1 cellular context compared by ENCODE assay signal in the genomic region with DNA sequence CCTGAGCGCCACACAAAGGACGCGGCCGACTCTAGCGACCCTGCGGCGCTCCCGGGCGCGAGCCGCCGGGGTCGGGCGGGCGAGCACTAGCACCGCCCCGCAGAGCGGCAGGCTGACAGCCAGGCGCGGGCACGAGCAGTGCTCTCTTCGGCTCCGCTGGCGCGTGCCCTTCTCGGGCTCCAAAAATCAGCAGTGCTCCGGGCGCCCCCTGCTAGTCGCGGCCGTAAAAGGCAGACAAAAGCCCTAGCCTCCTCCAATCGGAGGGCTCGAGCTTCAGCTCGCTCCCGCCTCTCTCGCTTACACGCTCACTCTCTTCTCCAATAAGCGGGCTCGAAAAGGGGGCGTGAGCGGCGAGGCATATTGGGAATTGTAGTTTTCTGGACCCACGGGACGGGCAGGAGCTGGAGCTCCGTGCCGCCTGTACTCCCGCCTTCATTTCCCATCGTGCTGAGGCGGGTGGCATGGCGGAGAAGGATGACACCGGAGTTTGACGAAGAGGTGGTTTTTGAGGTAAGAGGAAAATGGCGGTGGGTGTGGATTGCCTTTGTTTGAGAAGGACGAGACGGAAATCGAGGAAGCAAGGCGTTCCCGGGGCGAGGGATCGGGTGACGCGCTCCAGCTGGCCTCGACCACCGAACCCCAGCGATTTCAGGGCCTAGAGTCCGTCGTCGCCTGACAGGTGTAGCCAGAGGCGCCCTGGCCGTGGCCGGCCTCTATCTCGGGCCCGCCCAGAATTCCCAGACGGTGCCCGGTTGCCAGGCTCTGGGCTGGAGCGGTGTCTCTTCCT.
TF ChIP-seq lines count a peak whose summit lies in the region.

A gene (minus strand): TSS at position 91 of the 787 bp plus-strand sequence. CDS start 227 bp downstream, outside the sequence.
A gene with protein sequence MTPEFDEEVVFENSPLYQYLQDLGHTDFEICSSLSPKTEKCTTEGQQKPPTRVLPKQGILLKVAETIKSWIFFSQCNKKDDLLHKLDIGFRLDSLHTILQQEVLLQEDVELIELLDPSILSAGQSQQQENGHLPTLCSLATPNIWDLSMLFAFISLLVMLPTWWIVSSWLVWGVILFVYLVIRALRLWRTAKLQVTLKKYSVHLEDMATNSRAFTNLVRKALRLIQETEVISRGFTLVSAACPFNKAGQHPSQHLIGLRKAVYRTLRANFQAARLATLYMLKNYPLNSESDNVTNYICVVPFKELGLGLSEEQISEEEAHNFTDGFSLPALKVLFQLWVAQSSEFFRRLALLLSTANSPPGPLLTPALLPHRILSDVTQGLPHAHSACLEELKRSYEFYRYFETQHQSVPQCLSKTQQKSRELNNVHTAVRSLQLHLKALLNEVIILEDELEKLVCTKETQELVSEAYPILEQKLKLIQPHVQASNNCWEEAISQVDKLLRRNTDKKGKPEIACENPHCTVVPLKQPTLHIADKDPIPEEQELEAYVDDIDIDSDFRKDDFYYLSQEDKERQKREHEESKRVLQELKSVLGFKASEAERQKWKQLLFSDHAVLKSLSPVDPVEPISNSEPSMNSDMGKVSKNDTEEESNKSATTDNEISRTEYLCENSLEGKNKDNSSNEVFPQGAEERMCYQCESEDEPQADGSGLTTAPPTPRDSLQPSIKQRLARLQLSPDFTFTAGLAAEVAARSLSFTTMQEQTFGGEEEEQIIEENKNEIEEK (plus strand): TSS at position 431 of the 787 bp plus-strand sequence. CDS start 44 bp downstream, at position 475.

TF ChIP-seq in K562, 482 proteins besides CTCF, POLR2A, EP300 and RAD21 (continued from another document and continues in another):
- TF ChIP-seq, protein P1, sequence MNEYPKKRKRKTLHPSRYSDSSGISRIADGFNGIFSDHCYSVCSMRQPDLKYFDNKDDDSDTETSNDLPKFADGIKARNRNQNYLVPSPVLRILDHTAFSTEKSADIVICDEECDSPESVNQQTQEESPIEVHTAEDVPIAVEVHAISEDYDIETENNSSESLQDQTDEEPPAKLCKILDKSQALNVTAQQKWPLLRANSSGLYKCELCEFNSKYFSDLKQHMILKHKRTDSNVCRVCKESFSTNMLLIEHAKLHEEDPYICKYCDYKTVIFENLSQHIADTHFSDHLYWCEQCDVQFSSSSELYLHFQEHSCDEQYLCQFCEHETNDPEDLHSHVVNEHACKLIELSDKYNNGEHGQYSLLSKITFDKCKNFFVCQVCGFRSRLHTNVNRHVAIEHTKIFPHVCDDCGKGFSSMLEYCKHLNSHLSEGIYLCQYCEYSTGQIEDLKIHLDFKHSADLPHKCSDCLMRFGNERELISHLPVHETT (CRISPR knock-in tag; conservative IDR thresholded peaks at IDR 0.05 in 1 of 2, IDR thresholded peaks at IDR 0.05 in 1 of 2): peak in 1 of 2 experiments; percentile 42; a peak in 2 of 4 replicates
- TF ChIP-seq, protein P2, sequence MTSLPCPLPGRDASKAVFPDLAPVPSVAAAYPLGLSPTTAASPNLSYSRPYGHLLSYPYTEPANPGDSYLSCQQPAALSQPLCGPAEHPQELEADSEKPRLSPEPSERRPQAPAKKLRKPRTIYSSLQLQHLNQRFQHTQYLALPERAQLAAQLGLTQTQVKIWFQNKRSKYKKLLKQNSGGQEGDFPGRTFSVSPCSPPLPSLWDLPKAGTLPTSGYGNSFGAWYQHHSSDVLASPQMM (CRISPR knock-in tag; IDR thresholded peaks at IDR 0.05): no peak
- TF ChIP-seq RBBP5 (IDR thresholded peaks at IDR 0.05; ENCODE audit: borderline replicate concordance, insufficient read depth, low read length, poor library complexity, severe bottlenecking) (peak; percentile 83), U2AF1 (optimal IDR thresholded peaks at IDR 0.05; ENCODE audit: low read depth, low read length) (no peak), RFX7 (CRISPR knock-in tag; IDR thresholded peaks at IDR 0.05) (no peak), ILK (tag; IDR thresholded peaks at IDR 0.05; ENCODE audit: borderline replicate concordance, low read depth) (no peak), SP1 (CRISPR knock-in tag; IDR thresholded peaks at IDR 0.05) (peak; percentile 99), ZNF263 (CRISPR knock-in tag; IDR thresholded peaks at IDR 0.05; ENCODE audit: borderline replicate concordance) (peak; percentile 87), SIX5 (IDR thresholded peaks at IDR 0.05; ENCODE audit: borderline replicate concordance in 1 of 2, insufficient read depth in 1 of 2, low read depth in 1 of 2, low read length in 2 of 2) (peak; percentile 82 to 88), TCF3 (CRISPR knock-in tag; IDR thresholded peaks at IDR 0.05) (no peak), CEBPB (tag; IDR thresholded peaks at IDR 0.05) (no peak), TAL1 (IDR thresholded peaks at IDR 0.05) (no peak), CBX8 (IDR thresholded peaks at IDR 0.05; ENCODE audit: borderline replicate concordance, extremely low read depth, low read depth, low read length, poor library complexity, severe bottlenecking) (no peak), RBM15 (IDR thresholded peaks at IDR 0.05; ENCODE audit: insufficient read depth, low read length) (no peak), PTBP1 (IDR thresholded peaks at IDR 0.05; ENCODE audit: low read depth, low read length) (no peak), ELF2 (CRISPR knock-in tag; IDR thresholded peaks at IDR 0.05) (no peak), TARDBP (IDR thresholded peaks at IDR 0.05) (peak; percentile 9; the same call in 1 of the 2 replicates), FOXP1 (CRISPR knock-in tag; IDR thresholded peaks at IDR 0.05) (peak; percentile 28; the same call in 1 of the 2 replicates), HMG20B (CRISPR knock-in tag; IDR thresholded peaks at IDR 0.05) (no peak), HMGN3 (IDR thresholded peaks at IDR 0.05; ENCODE audit: borderline replicate concordance, extremely low read depth, insufficient read length, low read depth, low read length) (peak; percentile 86), NBN (IDR thresholded peaks at IDR 0.05; ENCODE audit: low read depth) (peak; percentile 51; the same call in 1 of the 2 replicates), FOXK2 (conservative IDR thresholded peaks at IDR 0.05 in 1 of 2, IDR thresholded peaks at IDR 0.05 in 1 of 2; ENCODE audit: low read depth in 2 of 2) (peak in 1 of 2 experiments; percentile 40; a peak in 1 of 4 replicates), ZNF384 (IDR thresholded peaks at IDR 0.05; ENCODE audit: low read depth, low read length) (peak; percentile 39; the same call in 1 of the 2 replicates), KLF6 (CRISPR knock-in tag; IDR thresholded peaks at IDR 0.05; ENCODE audit: borderline replicate concordance) (peak; percentile 44; the same call in 1 of the 2 replicates), ZNF644 (tag; IDR thresholded peaks at IDR 0.05; ENCODE audit: low read depth) (peak; percentile 61; the same call in 1 of the 2 replicates), ZNF12 (CRISPR knock-in tag; IDR thresholded peaks at IDR 0.05) (no peak), SIN3A (IDR thresholded peaks at IDR 0.05; ENCODE audit: borderline replicate concordance in 2 of 2, control insufficient read depth in 1 of 2, low read depth in 2 of 2, low read length in 2 of 2) (peak; percentile 56 to 87; a peak in 3 of 4 replicates), POLR3G (IDR thresholded peaks at IDR 0.05; ENCODE audit: extremely low read depth, insufficient read length, insufficient replicate concordance) (no peak), ZNF232 (CRISPR knock-in tag; IDR thresholded peaks at IDR 0.05) (0 out of 2 replicates have a peak, but pooled peaks have one; percentile 48), JUN (IDR thresholded peaks at IDR 0.05; ENCODE audit: borderline replicate concordance, low read depth, low read length) (peak; percentile 34; the same call in 1 of the 2 replicates), JUN (CRISPR knock-in tag; IDR thresholded peaks at IDR 0.05; ENCODE audit: borderline replicate concordance) (no peak), NFIX (CRISPR knock-in tag; IDR thresholded peaks at IDR 0.05; ENCODE audit: low read depth) (no peak), RCOR1 (IDR thresholded peaks at IDR 0.05; ENCODE audit: borderline replicate concordance in 1 of 2, low read depth in 2 of 2, low read length in 2 of 2) (peak in 1 of 2 experiments; percentile 47; a peak in 2 of 4 replicates), MEF2A (IDR thresholded peaks at IDR 0.05; ENCODE audit: control insufficient read depth, low read depth, low read length) (no peak), FOXJ2 (tag; IDR thresholded peaks at IDR 0.05) (no peak; the same call in 1 of the 2 replicates), BMI1 (IDR thresholded peaks at IDR 0.05; ENCODE audit: low read length) (no peak), TFAM (CRISPR knock-in tag; conservative IDR thresholded peaks at IDR 0.05) (no peak), ZNF764 (CRISPR knock-in tag; IDR thresholded peaks at IDR 0.05; ENCODE audit: low read depth) (no peak), CCAR2 (IDR thresholded peaks at IDR 0.05; ENCODE audit: low read depth, low read length) (no peak), ZNF133 (CRISPR knock-in tag; IDR thresholded peaks at IDR 0.05) (no peak), RBM25 (IDR thresholded peaks at IDR 0.05; ENCODE audit: low read depth, low read length, severe bottlenecking) (peak; percentile 47), SNRNP70 (optimal IDR thresholded peaks at IDR 0.05; ENCODE audit: low read depth, low read length) (no peak)
- TF ChIP-seq, protein P3, sequence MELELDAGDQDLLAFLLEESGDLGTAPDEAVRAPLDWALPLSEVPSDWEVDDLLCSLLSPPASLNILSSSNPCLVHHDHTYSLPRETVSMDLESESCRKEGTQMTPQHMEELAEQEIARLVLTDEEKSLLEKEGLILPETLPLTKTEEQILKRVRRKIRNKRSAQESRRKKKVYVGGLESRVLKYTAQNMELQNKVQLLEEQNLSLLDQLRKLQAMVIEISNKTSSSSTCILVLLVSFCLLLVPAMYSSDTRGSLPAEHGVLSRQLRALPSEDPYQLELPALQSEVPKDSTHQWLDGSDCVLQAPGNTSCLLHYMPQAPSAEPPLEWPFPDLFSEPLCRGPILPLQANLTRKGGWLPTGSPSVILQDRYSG (tag; conservative IDR thresholded peaks at IDR 0.05; ENCODE audit: low read depth): no peak
- TF ChIP-seq, protein P4, sequence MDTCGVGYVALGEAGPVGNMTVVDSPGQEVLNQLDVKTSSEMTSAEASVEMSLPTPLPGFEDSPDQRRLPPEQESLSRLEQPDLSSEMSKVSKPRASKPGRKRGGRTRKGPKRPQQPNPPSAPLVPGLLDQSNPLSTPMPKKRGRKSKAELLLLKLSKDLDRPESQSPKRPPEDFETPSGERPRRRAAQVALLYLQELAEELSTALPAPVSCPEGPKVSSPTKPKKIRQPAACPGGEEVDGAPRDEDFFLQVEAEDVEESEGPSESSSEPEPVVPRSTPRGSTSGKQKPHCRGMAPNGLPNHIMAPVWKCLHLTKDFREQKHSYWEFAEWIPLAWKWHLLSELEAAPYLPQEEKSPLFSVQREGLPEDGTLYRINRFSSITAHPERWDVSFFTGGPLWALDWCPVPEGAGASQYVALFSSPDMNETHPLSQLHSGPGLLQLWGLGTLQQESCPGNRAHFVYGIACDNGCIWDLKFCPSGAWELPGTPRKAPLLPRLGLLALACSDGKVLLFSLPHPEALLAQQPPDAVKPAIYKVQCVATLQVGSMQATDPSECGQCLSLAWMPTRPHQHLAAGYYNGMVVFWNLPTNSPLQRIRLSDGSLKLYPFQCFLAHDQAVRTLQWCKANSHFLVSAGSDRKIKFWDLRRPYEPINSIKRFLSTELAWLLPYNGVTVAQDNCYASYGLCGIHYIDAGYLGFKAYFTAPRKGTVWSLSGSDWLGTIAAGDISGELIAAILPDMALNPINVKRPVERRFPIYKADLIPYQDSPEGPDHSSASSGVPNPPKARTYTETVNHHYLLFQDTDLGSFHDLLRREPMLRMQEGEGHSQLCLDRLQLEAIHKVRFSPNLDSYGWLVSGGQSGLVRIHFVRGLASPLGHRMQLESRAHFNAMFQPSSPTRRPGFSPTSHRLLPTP (IDR thresholded peaks at IDR 0.05; ENCODE audit: borderline replicate concordance, extremely low read depth, insufficient read length): no peak
- TF ChIP-seq, protein P5, sequence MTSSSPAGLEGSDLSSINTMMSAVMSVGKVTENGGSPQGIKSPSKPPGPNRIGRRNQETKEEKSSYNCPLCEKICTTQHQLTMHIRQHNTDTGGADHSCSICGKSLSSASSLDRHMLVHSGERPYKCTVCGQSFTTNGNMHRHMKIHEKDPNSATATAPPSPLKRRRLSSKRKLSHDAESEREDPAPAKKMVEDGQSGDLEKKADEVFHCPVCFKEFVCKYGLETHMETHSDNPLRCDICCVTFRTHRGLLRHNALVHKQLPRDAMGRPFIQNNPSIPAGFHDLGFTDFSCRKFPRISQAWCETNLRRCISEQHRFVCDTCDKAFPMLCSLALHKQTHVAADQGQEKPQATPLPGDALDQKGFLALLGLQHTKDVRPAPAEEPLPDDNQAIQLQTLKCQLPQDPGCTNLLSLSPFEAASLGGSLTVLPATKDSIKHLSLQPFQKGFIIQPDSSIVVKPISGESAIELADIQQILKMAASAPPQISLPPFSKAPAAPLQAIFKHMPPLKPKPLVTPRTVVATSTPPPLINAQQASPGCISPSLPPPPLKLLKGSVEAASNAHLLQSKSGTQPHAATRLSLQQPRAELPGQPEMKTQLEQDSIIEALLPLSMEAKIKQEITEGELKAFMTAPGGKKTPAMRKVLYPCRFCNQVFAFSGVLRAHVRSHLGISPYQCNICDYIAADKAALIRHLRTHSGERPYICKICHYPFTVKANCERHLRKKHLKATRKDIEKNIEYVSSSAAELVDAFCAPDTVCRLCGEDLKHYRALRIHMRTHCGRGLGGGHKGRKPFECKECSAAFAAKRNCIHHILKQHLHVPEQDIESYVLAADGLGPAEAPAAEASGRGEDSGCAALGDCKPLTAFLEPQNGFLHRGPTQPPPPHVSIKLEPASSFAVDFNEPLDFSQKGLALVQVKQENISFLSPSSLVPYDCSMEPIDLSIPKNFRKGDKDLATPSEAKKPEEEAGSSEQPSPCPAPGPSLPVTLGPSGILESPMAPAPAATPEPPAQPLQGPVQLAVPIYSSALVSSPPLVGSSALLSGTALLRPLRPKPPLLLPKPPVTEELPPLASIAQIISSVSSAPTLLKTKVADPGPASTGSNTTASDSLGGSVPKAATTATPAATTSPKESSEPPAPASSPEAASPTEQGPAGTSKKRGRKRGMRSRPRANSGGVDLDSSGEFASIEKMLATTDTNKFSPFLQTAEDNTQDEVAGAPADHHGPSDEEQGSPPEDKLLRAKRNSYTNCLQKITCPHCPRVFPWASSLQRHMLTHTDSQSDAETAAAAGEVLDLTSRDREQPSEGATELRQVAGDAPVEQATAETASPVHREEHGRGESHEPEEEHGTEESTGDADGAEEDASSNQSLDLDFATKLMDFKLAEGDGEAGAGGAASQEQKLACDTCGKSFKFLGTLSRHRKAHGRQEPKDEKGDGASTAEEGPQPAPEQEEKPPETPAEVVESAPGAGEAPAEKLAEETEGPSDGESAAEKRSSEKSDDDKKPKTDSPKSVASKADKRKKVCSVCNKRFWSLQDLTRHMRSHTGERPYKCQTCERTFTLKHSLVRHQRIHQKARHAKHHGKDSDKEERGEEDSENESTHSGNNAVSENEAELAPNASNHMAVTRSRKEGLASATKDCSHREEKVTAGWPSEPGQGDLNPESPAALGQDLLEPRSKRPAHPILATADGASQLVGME (CRISPR knock-in tag; IDR thresholded peaks at IDR 0.05): no peak
